Comparison of ENCODE assay signal across 8 cellular contexts in genomic region chr11:504053-504993, GRCh38. TPM values are rescaled to one million over a fixed set of nuclear protein-coding genes. Genes with fewer than 3 reads are reported as not detected.
DNase-seq lines count a peak whose midpoint lies in the region; ATAC-seq and TF ChIP-seq lines count a peak whose summit lies in the region.

No MANE protein-coding gene starts in this region.

- no peaks in the 10 kb centered on the region for H3K27me3 Mint-ChIP-seq in activated CD4-positive, alpha-beta T cell treated with anti-CD3 and anti-CD28 coated beads, Interleukin-2, amount 10 ng/mL, durations not matched to agents 24 days and 14 days
- no peaks in the 10 kb centered on the region for H3K27me3 Mint-ChIP-seq in activated CD8-positive, alpha-beta T cell treated with anti-CD3 and anti-CD28 coated beads, Interleukin-2, amount 10 ng/mL, durations not matched to agents 7 days and 5 days (ENCODE audit: low read depth)

- H3K9me3 Mint-ChIP-seq in activated CD4-positive, alpha-beta T cell treated with anti-CD3 and anti-CD28 coated beads, Interleukin-2, amount 10 ng/mL, durations not matched to agents 24 days and 14 days: no peaks in the 10 kb centered on the region
- H3K9me3 Mint-ChIP-seq in activated CD8-positive, alpha-beta T cell treated with anti-CD3 and anti-CD28 coated beads, Interleukin-2, amount 10 ng/mL, durations not matched to agents 7 days and 5 days (ENCODE audit: insufficient read depth): no peaks in the 10 kb centered on the region

- H3K4me3 Mint-ChIP-seq in activated CD4-positive, alpha-beta T cell treated with anti-CD3 and anti-CD28 coated beads, Interleukin-2, amount 10 ng/mL, durations not matched to agents 24 days and 14 days: peak overlapping the region; percentile 98
- H3K4me3 Mint-ChIP-seq in activated CD8-positive, alpha-beta T cell treated with anti-CD3 and anti-CD28 coated beads, Interleukin-2, amount 10 ng/mL, durations not matched to agents 7 days and 5 days: peak overlapping the region; percentile 96

- H3K4me1 Mint-ChIP-seq in activated CD4-positive, alpha-beta T cell treated with anti-CD3 and anti-CD28 coated beads, Interleukin-2, amount 10 ng/mL, durations not matched to agents 24 days and 14 days: peaks cover 26% of the 10 kb centered on the region
- peaks cover 29% of the 10 kb centered on the region for H3K4me1 Mint-ChIP-seq in activated CD8-positive, alpha-beta T cell treated with anti-CD3 and anti-CD28 coated beads, Interleukin-2, amount 10 ng/mL, durations not matched to agents 7 days and 5 days (ENCODE audit: low read depth)

- POLR2A ChIA-PET in activated CD8-positive, alpha-beta T cell treated with anti-CD3 and anti-CD28 coated beads, Interleukin-2, amount 10 ng/mL, durations not matched to agents 7 days and 5 days (lab: Charles Lee): no interaction called here

- ATAC-seq in activated CD8-positive, alpha-beta T cell treated with anti-CD3 and anti-CD28 coated beads, Interleukin-2, amount 10 ng/mL, durations not matched to agents 7 days and 5 days: no peak
- no peak for ATAC-seq in heart right ventricle
- ATAC-seq in HG03280 (IDR thresholded peaks at IDR 0.05; ENCODE audit: unreplicated experiment): no peak

- peak overlapping the region; percentile 29 to 96 (median 74) for H3K4me3 ChIP-seq in heart right ventricle
- H3K4me3 ChIP-seq in skeletal muscle cell (ENCODE audit: low read depth, low read length): peak overlapping the region; percentile 58

- peak; percentile 76 for DNase-seq in activated CD4-positive, alpha-beta T cell treated with anti-CD3 and anti-CD28 coated beads, Interleukin-2, amount 10 ng/mL, durations not matched to agents 24 days and 14 days
- DNase-seq in activated CD4-positive, alpha-beta T cell treated with anti-CD3 and anti-CD28 coated beads for 1 hour: no peak
- no peak for DNase-seq in activated CD8-positive, alpha-beta T cell treated with anti-CD3 and anti-CD28 coated beads, Interleukin-2, amount 10 ng/mL, durations not matched to agents 7 days and 5 days
- DNase-seq in heart right ventricle (peak; percentile 37 to 54), skeletal muscle cell (ENCODE audit: low read depth) (no peak), KG1 (lab: John Stamatoyannopoulos, UW) (no peak), COR-L47 (lab: John Stamatoyannopoulos, UW) (no peak)

- no peak for TF ChIP-seq CTCF in heart right ventricle (IDR thresholded peaks at IDR 0.05)

- CTCF ChIA-PET in activated CD8-positive, alpha-beta T cell treated with anti-CD3 and anti-CD28 coated beads, Interleukin-2, amount 10 ng/mL, durations not matched to agents 7 days and 5 days (lab: Charles Lee): interaction anchor here (0.7 to 3.8 kb wide), 3 partner anchors 14 to 54 kb away, joined by 3 to 24 read pairs (median 15); partner anchors contain the start of gene PTDSS2

- H3K27ac Mint-ChIP-seq in activated CD4-positive, alpha-beta T cell treated with anti-CD3 and anti-CD28 coated beads, Interleukin-2, amount 10 ng/mL, durations not matched to agents 24 days and 14 days: peak overlapping the region; percentile 76
- peak overlapping the region; percentile 70 for H3K27ac Mint-ChIP-seq in activated CD8-positive, alpha-beta T cell treated with anti-CD3 and anti-CD28 coated beads, Interleukin-2, amount 10 ng/mL, durations not matched to agents 7 days and 5 days

- WGBS in heart right ventricle, 2 donors: 4 to 6% methylated on average over 71 to 72 of the region's 72 CpGs

- H3K36me3 ChIP-seq in heart right ventricle: peaks cover 0 to 42% (median 23%) of the 10 kb centered on the region in 9 donors

- H3K27me3 ChIP-seq in heart right ventricle: no peaks in the 10 kb centered on the region

- intact Hi-C loops in activated CD4-positive, alpha-beta T cell treated with anti-CD3 and anti-CD28 coated beads, Interleukin-2, amount 10 ng/mL, durations not matched to agents 24 days and 14 days (cut with micrococcal nuclease): no loop called here
- intact Hi-C loops in heart right ventricle (cut with DNase I): loop anchor here in 5 of 10 donors (5.0 to 10.0 kb wide), 5 partner anchors 50 to 300 kb away; partner anchors contain the start of genes PTDSS2 (in 3 of the 5), BET1L (in 1 of the 5) and RIC8A (in 1 of the 5)

- H3K4me1 ChIP-seq in heart right ventricle: peaks cover 24 to 79% (median 62%) of the 10 kb centered on the region in 9 donors

- H3K27ac ChIP-seq in heart right ventricle: peak overlapping the region; percentile 44 to 100 (median 92)

- H3K9me3 ChIP-seq in heart right ventricle: no peaks in the 10 kb centered on the region

- peaks cover 30% of the 10 kb centered on the region for H3K36me3 Mint-ChIP-seq in activated CD4-positive, alpha-beta T cell treated with anti-CD3 and anti-CD28 coated beads, Interleukin-2, amount 10 ng/mL, durations not matched to agents 24 days and 14 days (ENCODE audit: low read depth)
- H3K36me3 Mint-ChIP-seq in activated CD8-positive, alpha-beta T cell treated with anti-CD3 and anti-CD28 coated beads, Interleukin-2, amount 10 ng/mL, durations not matched to agents 7 days and 5 days (ENCODE audit: low read depth): peaks cover 23% of the 10 kb centered on the region

RNA-seq across cellular contexts. Expression of gene RNH1, which starts 2.7 kb away (rescaled TPM):
- total RNA-seq in activated CD4-positive, alpha-beta T cell treated with anti-CD3 and anti-CD28 coated beads, Interleukin-2, amount 10 ng/mL, durations not matched to agents 24 days and 14 days: 130 and 134 TPM in 2 replicates
- 100 to 1,000 TPM; 104 to 105 TPM for total RNA-seq in activated CD8-positive, alpha-beta T cell treated with anti-CD3 and anti-CD28 coated beads, Interleukin-2, amount 10 ng/mL, durations not matched to agents 7 days and 5 days
- total RNA-seq in heart right ventricle: 100 to 1,000 TPM; 118 to 221 (median 153) TPM
- polyA plus RNA-seq in heart right ventricle: 100 to 1,000 TPM in 1 of 2 donors, 10 to 100 TPM in 1; 37.4 to 189 TPM

RNA-seq across cellular contexts. Expression of gene HRAS, which starts 31.1 kb away (rescaled TPM):
- total RNA-seq in activated CD4-positive, alpha-beta T cell treated with anti-CD3 and anti-CD28 coated beads, Interleukin-2, amount 10 ng/mL, durations not matched to agents 24 days and 14 days: 70.8 and 94.4 TPM in 2 replicates
- 10 to 100 TPM; 58.7 to 68.9 TPM for total RNA-seq in activated CD8-positive, alpha-beta T cell treated with anti-CD3 and anti-CD28 coated beads, Interleukin-2, amount 10 ng/mL, durations not matched to agents 7 days and 5 days
- 10 to 100 TPM; 44.7 to 61.1 (median 54.5) TPM for total RNA-seq in heart right ventricle
- 100 to 1,000 TPM; 107 to 132 TPM for polyA plus RNA-seq in heart right ventricle

RNA-seq across cellular contexts. Expression of gene LRRC56, which starts 33.0 kb away (rescaled TPM):
- 2.1 and 2.3 TPM in 2 replicates for total RNA-seq in activated CD4-positive, alpha-beta T cell treated with anti-CD3 and anti-CD28 coated beads, Interleukin-2, amount 10 ng/mL, durations not matched to agents 24 days and 14 days
- 1 to 10 TPM; 1.9 to 2.2 TPM for total RNA-seq in activated CD8-positive, alpha-beta T cell treated with anti-CD3 and anti-CD28 coated beads, Interleukin-2, amount 10 ng/mL, durations not matched to agents 7 days and 5 days
- under 1 TPM in 8 of 10 donors, not detected in 2; 0.13 to 0.49 (median 0.19) TPM for total RNA-seq in heart right ventricle
- under 1 TPM; 0.26 to 0.37 TPM for polyA plus RNA-seq in heart right ventricle

RNA-seq across cellular contexts. Expression of gene PTDSS2, which starts 54.2 kb away (rescaled TPM):
- total RNA-seq in activated CD4-positive, alpha-beta T cell treated with anti-CD3 and anti-CD28 coated beads, Interleukin-2, amount 10 ng/mL, durations not matched to agents 24 days and 14 days: 31.0 and 31.8 TPM in 2 replicates
- total RNA-seq in activated CD8-positive, alpha-beta T cell treated with anti-CD3 and anti-CD28 coated beads, Interleukin-2, amount 10 ng/mL, durations not matched to agents 7 days and 5 days: 10 to 100 TPM; 24.6 to 26.1 TPM
- 10 to 100 TPM; 16.7 to 37.9 (median 24.8) TPM for total RNA-seq in heart right ventricle
- 10 to 100 TPM; 31.4 to 55.5 TPM for polyA plus RNA-seq in heart right ventricle

RNA-seq across cellular contexts. Expression of gene LMNTD2, which starts 56.2 kb away (rescaled TPM):
- 0.47 and 1.1 TPM in 2 replicates for total RNA-seq in activated CD4-positive, alpha-beta T cell treated with anti-CD3 and anti-CD28 coated beads, Interleukin-2, amount 10 ng/mL, durations not matched to agents 24 days and 14 days
- under 1 TPM; 0.34 to 0.81 TPM for total RNA-seq in activated CD8-positive, alpha-beta T cell treated with anti-CD3 and anti-CD28 coated beads, Interleukin-2, amount 10 ng/mL, durations not matched to agents 7 days and 5 days
- total RNA-seq in heart right ventricle: under 1 TPM in 8 of 10 donors, not detected in 2; 0.30 to 0.72 (median 0.45) TPM
- polyA plus RNA-seq in heart right ventricle: 1 to 10 TPM in 1 of 2 donors, under 1 TPM in 1; 0.41 to 1.4 TPM

Comparison
In these comparisons a context has a peak if more than half of its experiments do, and no peak if none do; other contexts are left out.
1. DNase-seq: peak in activated CD4-positive, alpha-beta T cell treated with anti-CD3 and anti-CD28 coated beads, Interleukin-2, amount 10 ng/mL, durations not matched to agents 24 days and 14 days (single experiment) and heart right ventricle (2 of 2); none in activated CD4-positive, alpha-beta T cell treated with anti-CD3 and anti-CD28 coated beads for 1 hour (single experiment), activated CD8-positive, alpha-beta T cell treated with anti-CD3 and anti-CD28 coated beads, Interleukin-2, amount 10 ng/mL, durations not matched to agents 7 days and 5 days (single experiment), skeletal muscle cell (single experiment), KG1 (single experiment) and COR-L47 (single experiment).